20 cellular contexts compared by ENCODE assay signal in the genomic region with DNA sequence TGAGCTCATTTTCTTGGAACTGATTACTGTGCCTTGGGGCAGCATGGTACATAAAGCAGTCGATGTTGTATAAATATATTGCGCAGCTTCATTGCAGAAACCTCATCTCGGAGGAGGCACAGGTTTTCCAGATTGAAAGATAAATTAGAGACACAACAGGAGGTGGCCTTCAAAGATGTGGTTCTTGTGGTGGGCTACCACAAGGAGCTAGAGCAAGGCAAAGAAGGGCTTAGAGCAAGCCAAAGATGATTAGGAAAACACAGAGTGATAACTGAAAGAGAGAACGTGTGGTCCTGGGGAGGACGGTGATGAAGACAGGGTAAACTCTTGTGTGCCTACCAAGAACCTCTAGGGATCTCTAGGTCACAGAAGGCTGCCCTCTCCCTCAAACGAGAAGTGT.
DNase-seq lines count a peak whose midpoint lies in the region; FAIRE-seq and TF ChIP-seq lines count a peak whose summit lies in the region.
"Had no signal": no experiment of that assay in that cellular context is flagged by ENCODE, and none has a peak within 500 bp of the region (broad histone marks: within the 10 kb centered on the region; RNA-seq: fewer than 3 reads in every experiment).

No MANE protein-coding gene starts in this region.

- H3K23ac ChIP-seq in H1 (ENCODE audit: insufficient read length), result no peak overlapping the region

- H3K4ac ChIP-seq in H1 (replicated peaks; ENCODE audit: insufficient read length, low read depth, low read length), result no peak overlapping the region

- intact Hi-C loops in tibial artery (cut with DNase I; ENCODE audit: low total_unique reads), result no loop called here

- no peaks in the 10 kb centered on the region for H3K36me3 ChIP-seq in H1 (ENCODE audit: control insufficient read depth in 2 of 4, insufficient read depth in 4 of 4, low read length in 3 of 4)
- no peaks in the 10 kb centered on the region for H3K36me3 ChIP-seq in tibial artery

- no peak for FAIRE-seq in H1 (lab: Jason Lieb, UNC)
- FAIRE-seq: GM12891, GM18507, H54 had no signal

- no peak overlapping the region for H2BK20ac ChIP-seq in H1 (ENCODE audit: low read length)

- H3K27me3 Mint-ChIP-seq in activated CD4-positive, alpha-beta T cell treated with anti-CD3 and anti-CD28 coated beads, Interleukin-2, amount 10 ng/mL, durations not matched to agents 7 days and 5 days, result no peaks in the 10 kb centered on the region
- peaks cover 9% of the 10 kb centered on the region for H3K27me3 Mint-ChIP-seq in activated naive CD8-positive, alpha-beta T cell

- no peaks in the 10 kb centered on the region for H4K20me1 ChIP-seq in H1 (replicated peaks in 1 of 2; ENCODE audit: control insufficient read depth in 1 of 2, insufficient read depth in 2 of 2, low read length in 2 of 2)

- H3K9me3 ChIP-seq in H1 (ENCODE audit: insufficient read depth in 2 of 2, low read depth in 1 of 2, low read length in 1 of 2) (no peaks in the 10 kb centered on the region), tibial artery (no peaks in the 10 kb centered on the region)

- H3K18ac ChIP-seq in H1 (ENCODE audit: extremely low read depth, low read length), result no peak overlapping the region

- H3K36me3 Mint-ChIP-seq in activated CD4-positive, alpha-beta T cell treated with anti-CD3 and anti-CD28 coated beads, Interleukin-2, amount 10 ng/mL, durations not matched to agents 7 days and 5 days (ENCODE audit: low read depth), result no peaks in the 10 kb centered on the region
- H3K36me3 Mint-ChIP-seq in activated naive CD8-positive, alpha-beta T cell, result no peaks in the 10 kb centered on the region
- H3K36me3 Mint-ChIP-seq: CD8-positive, alpha-beta memory T cell had no signal

- H2BK12ac ChIP-seq in H1 (ENCODE audit: low read depth, low read length), result peak overlapping the region; percentile 50; the same call in 1 of the 2 replicates

- H3K4me3 Mint-ChIP-seq in activated CD4-positive, alpha-beta T cell treated with anti-CD3 and anti-CD28 coated beads, Interleukin-2, amount 10 ng/mL, durations not matched to agents 7 days and 5 days, result no peak overlapping the region
- no peak overlapping the region for H3K4me3 Mint-ChIP-seq in activated naive CD8-positive, alpha-beta T cell
- H3K4me3 Mint-ChIP-seq: CD8-positive, alpha-beta memory T cell had no signal

- H4K91ac ChIP-seq in H1 (replicated peaks; ENCODE audit: insufficient read length, low read length), result no peak overlapping the region

- no peak overlapping the region for H3K14ac ChIP-seq in H1 (ENCODE audit: insufficient read length)

- POLR2A ChIA-PET in activated CD4-positive, alpha-beta T cell treated with anti-CD3 and anti-CD28 coated beads, Interleukin-2, amount 10 ng/mL, durations not matched to agents 7 days and 5 days (lab: Charles Lee), result no interaction called here
- POLR2A ChIA-PET in H1 (lab: Charles Lee; ENCODE audit: partially characterized antibody), result no interaction called here

- H3K4me1 ChIP-seq in H1 (replicated peaks in 1 of 4; ENCODE audit: control insufficient read depth in 3 of 4, insufficient read depth in 4 of 4, low read length in 3 of 4) (no peaks in the 10 kb centered on the region), tibial artery (peaks cover 0 to 8% (median 0%) of the 10 kb centered on the region in 4 donors)

- H2BK15ac ChIP-seq in H1 (ENCODE audit: low read length), result no peak overlapping the region

- no peaks in the 10 kb centered on the region for H3K9me3 Mint-ChIP-seq in activated CD4-positive, alpha-beta T cell treated with anti-CD3 and anti-CD28 coated beads, Interleukin-2, amount 10 ng/mL, durations not matched to agents 7 days and 5 days
- H3K9me3 Mint-ChIP-seq in activated naive CD8-positive, alpha-beta T cell (ENCODE audit: low read depth), result no peaks in the 10 kb centered on the region

- no peak overlapping the region for H3K9ac ChIP-seq in H1 (replicated peaks in 1 of 4; ENCODE audit: extremely low read depth in 1 of 4, low read depth in 3 of 4, low read length in 3 of 4)

- CTCF ChIA-PET in activated CD4-positive, alpha-beta T cell treated with anti-CD3 and anti-CD28 coated beads, Interleukin-2, amount 10 ng/mL, durations not matched to agents 7 days and 5 days (lab: Charles Lee), result no interaction called here
- CTCF ChIA-PET in H1 (lab: Charles Lee; ENCODE audit: partially characterized antibody), result interaction anchor here (0.7 to 1.5 kb wide), 7 partner anchors 8 to 241 kb away, joined by 3 to 5 read pairs (median 3); no protein-coding TSS in a partner anchor

- no peak overlapping the region; the same call in 1 of the 2 replicates for H4K8ac ChIP-seq in H1 (ENCODE audit: extremely low read depth, insufficient read depth, low read length)

- H2AFZ ChIP-seq in H1 (ENCODE audit: low read length), result no peak overlapping the region
- H2AFZ ChIP-seq: PC-9 had no signal

- no peaks in the 10 kb centered on the region for H3K79me1 ChIP-seq in H1 (ENCODE audit: low read depth, low read length)

- no peak for TF ChIP-seq EP300 in H1 (IDR thresholded peaks at IDR 0.05; ENCODE audit: borderline replicate concordance in 1 of 2, low read depth in 2 of 2, low read length in 2 of 2)

- 76% methylated on average over 6 of the region's 6 CpGs; no CpG with 5 or more reads in 1 of the 2 experiments for WGBS in H1 (ENCODE audit: extremely low coverage in 1 of 2, insufficient coverage in 1 of 2, insufficient read length in 1 of 2, insufficient replicate concordance in 2 of 2, low coverage in 1 of 2, low lambda C conversion rate in 2 of 2, missing lambda C conversion rate in 1 of 2), 2 experiments

- H2BK120ac ChIP-seq in H1 (replicated peaks; ENCODE audit: low read depth, low read length), result no peak overlapping the region

- no peak overlapping the region for H3K27ac Mint-ChIP-seq in activated CD4-positive, alpha-beta T cell treated with anti-CD3 and anti-CD28 coated beads, Interleukin-2, amount 10 ng/mL, durations not matched to agents 7 days and 5 days
- peak overlapping the region; percentile 7 for H3K27ac Mint-ChIP-seq in activated naive CD8-positive, alpha-beta T cell
- H3K27ac Mint-ChIP-seq: CD8-positive, alpha-beta memory T cell had no signal

- H3K23me2 ChIP-seq in H1 (ENCODE audit: low read depth, low read length), result no peaks in the 10 kb centered on the region

- no peak overlapping the region for H2BK5ac ChIP-seq in H1 (ENCODE audit: low read depth, low read length)

- H4K5ac ChIP-seq in H1 (ENCODE audit: insufficient read length, low read depth, low read length), result no peak overlapping the region

- peaks cover 7% of the 10 kb centered on the region for H3K4me1 Mint-ChIP-seq in activated CD4-positive, alpha-beta T cell treated with anti-CD3 and anti-CD28 coated beads, Interleukin-2, amount 10 ng/mL, durations not matched to agents 7 days and 5 days
- peaks cover 6% of the 10 kb centered on the region for H3K4me1 Mint-ChIP-seq in activated naive CD8-positive, alpha-beta T cell (ENCODE audit: low read depth)

- H2AK5ac ChIP-seq in H1 (ENCODE audit: low read depth, low read length), result 0 out of 2 replicates have a peak overlapping the region, but pooled peaks have one; percentile 65

- no peak overlapping the region for H3K4me2 ChIP-seq in H1 (ENCODE audit: insufficient read depth in 1 of 2, low read depth in 2 of 2, low read length in 2 of 2)
- H3K4me2 ChIP-seq: PC-9 had no signal

- TF ChIP-seq POLR2A in H1 (IDR thresholded peaks at IDR 0.05; ENCODE audit: control extremely low read depth in 1 of 2, low read depth in 2 of 2, low read length in 2 of 2), result no peak

- TF ChIP-seq CTCF in H1 (IDR thresholded peaks at IDR 0.05; ENCODE audit: control extremely low read depth in 1 of 3, insufficient read depth in 1 of 3, low read depth in 1 of 3, low read length in 3 of 3) (no peak), tibial artery (IDR thresholded peaks at IDR 0.05) (no peak)

- no peak overlapping the region for H3K27ac ChIP-seq in H1 (ENCODE audit: low read depth, low read length)
- peak overlapping the region; percentile 50 to 54 for H3K27ac ChIP-seq in tibial artery
- H3K27ac ChIP-seq: PC-9 had no signal

- peak; percentile 6 for DNase-seq in activated CD4-positive, alpha-beta T cell treated with anti-CD3 and anti-CD28 coated beads, Interleukin-2, amount 10 ng/mL, durations not matched to agents 7 days and 5 days
- DNase-seq in activated CD4-positive, alpha-beta T cell treated with anti-CD3 and anti-CD28 coated beads, Interleukin-2, amount 50 U/mL, for 1 hour, result no peak
- DNase-seq in H1 (ENCODE audit: low read depth in 1 of 2, low spot score in 2 of 2) (peak in 1 of 2 experiments; percentile 8), tibial artery (no peak), COLO829 (ENCODE audit: low spot score) (no peak), midbrain (lab: John Stamatoyannopoulos, UW) (no peak), RPMI8226 (no peak)
- DNase-seq: 8988T, GF-D8, NCI-H1048, NCI-H146, NCI-H2081 treated with DMSO at 0.1 percent for 48 hours, NCI-H510A, NCI-H774, PC-9 had no signal

- H3K56ac ChIP-seq in H1 (replicated peaks; ENCODE audit: insufficient read length, low read depth, low read length), result no peak overlapping the region

- H3K79me2 ChIP-seq in H1 (ENCODE audit: control insufficient read depth in 1 of 2, insufficient read depth in 2 of 2, low read length in 2 of 2), result no peaks in the 10 kb centered on the region

- no peak overlapping the region for H3K4me3 ChIP-seq in H1 (ENCODE audit: extremely low read depth in 1 of 4, insufficient read depth in 2 of 4, low read depth in 3 of 4, low read length in 4 of 4)
- no peak overlapping the region for H3K4me3 ChIP-seq in tibial artery
- H3K4me3 ChIP-seq: PC-9 had no signal

- H3K27me3 ChIP-seq in H1 (replicated peaks in 1 of 4; ENCODE audit: control insufficient read depth in 3 of 4, extremely low read depth in 1 of 4, insufficient read depth in 3 of 4, low read length in 3 of 4) (no peaks in the 10 kb centered on the region), tibial artery (no peaks in the 10 kb centered on the region)

- no peak for TF ChIP-seq RAD21 in H1 (IDR thresholded peaks at IDR 0.05 in 1 of 2, conservative IDR thresholded peaks at IDR 0.05 in 1 of 2; ENCODE audit: low read depth in 2 of 2, low read length in 2 of 2)

TF ChIP-seq in H1, 55 proteins besides CTCF, POLR2A, EP300 and RAD21 (continues in another document):
- TF ChIP-seq RBBP5 (IDR thresholded peaks at IDR 0.05; ENCODE audit: borderline replicate concordance, low read depth, low read length) (no peak), NANOG (IDR thresholded peaks at IDR 0.05; ENCODE audit: insufficient read depth, low read depth, low read length, poor library complexity, severe bottlenecking) (no peak), SP2 (IDR thresholded peaks at IDR 0.05; ENCODE audit: low read length) (no peak), TBP (IDR thresholded peaks at IDR 0.05; ENCODE audit: low read depth, low read length) (no peak), HDAC2 (IDR thresholded peaks at IDR 0.05; ENCODE audit: borderline replicate concordance in 1 of 2, low read depth in 2 of 2, low read length in 2 of 2) (no peak)
- TF ChIP-seq, protein P1, sequence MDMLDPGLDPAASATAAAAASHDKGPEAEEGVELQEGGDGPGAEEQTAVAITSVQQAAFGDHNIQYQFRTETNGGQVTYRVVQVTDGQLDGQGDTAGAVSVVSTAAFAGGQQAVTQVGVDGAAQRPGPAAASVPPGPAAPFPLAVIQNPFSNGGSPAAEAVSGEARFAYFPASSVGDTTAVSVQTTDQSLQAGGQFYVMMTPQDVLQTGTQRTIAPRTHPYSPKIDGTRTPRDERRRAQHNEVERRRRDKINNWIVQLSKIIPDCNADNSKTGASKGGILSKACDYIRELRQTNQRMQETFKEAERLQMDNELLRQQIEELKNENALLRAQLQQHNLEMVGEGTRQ (IDR thresholded peaks at IDR 0.05; ENCODE audit: low read length), result no peak
